Comparison of ENCODE assay signal across 9 cellular contexts in genomic region chr6:151440930-151441329, GRCh38. TPM values are rescaled to one million over a fixed set of nuclear protein-coding genes. Genes with fewer than 3 reads are reported as not detected.
DNase-seq lines count a peak whose midpoint lies in the region; ATAC-seq, FAIRE-seq and TF ChIP-seq lines count a peak whose summit lies in the region.
"Had no signal": no experiment of that assay in that cellular context is flagged by ENCODE, and none has a peak within 500 bp of the region (broad histone marks: within the 10 kb centered on the region; RNA-seq: fewer than 3 reads in every experiment).

No MANE protein-coding gene starts in this region.

- dilution Hi-C loops in mammary epithelial cell (cut with HindIII; ENCODE audit: low sequenced_read_pairs) = no loop called here

- H3K4me2 ChIP-seq in mammary epithelial cell (ENCODE audit: insufficient read depth, low read depth, low read length) = no peak overlapping the region

- intact Hi-C loops in MCF 10A (cut with micrococcal nuclease) = loop anchor here (2.0 kb wide), 1 partner anchor 36 kb away; no protein-coding TSS in a partner anchor
- intact Hi-C loops in mammary epithelial cell (cut with micrococcal nuclease) = loop anchor here (1.0 kb wide), 1 partner anchor 35 kb away; no protein-coding TSS in a partner anchor
- intact Hi-C loops in thyroid gland (cut with DNase I) = no loop called here

- peaks cover 32% of the 10 kb centered on the region for H3K36me3 Mint-ChIP-seq in MCF 10A (ENCODE audit: insufficient read depth, unreplicated experiment)

- H3K4me1 ChIP-seq in mammary epithelial cell (ENCODE audit: insufficient read depth, low read length) = peaks cover 21% of the 10 kb centered on the region
- peaks cover 31 to 55% of the 10 kb centered on the region in 2 donors for H3K4me1 ChIP-seq in thyroid gland

- WGBS in mammary epithelial cell (ENCODE audit: low coverage, missing lambda C conversion rate) = 57% methylated on average over 2 of the region's 2 CpGs
- WGBS in thyroid gland, 2 donors = 59 to 81% methylated on average over 2 of the region's 2 CpGs

- H3K27ac ChIP-seq in mammary epithelial cell (ENCODE audit: insufficient read depth, low read depth, low read length) = no peak overlapping the region
- peak overlapping the region in 1 of 3 donors; percentile 31 for H3K27ac ChIP-seq in thyroid gland

- H3K4me3 Mint-ChIP-seq in MCF 10A (ENCODE audit: unreplicated experiment) = no peak overlapping the region
- H3K4me3 Mint-ChIP-seq: activated B cell treated with CpG ODN at 0.5 μM for 24 hours had no signal

- POLR2A ChIA-PET in MCF 10A (lab: Yijun Ruan, JAX) = interaction anchor here (2.9 kb wide), 1 partner anchor 11 kb away, joined by 17 read pairs; the partner anchor contains the start of gene RMND1

- peaks cover 23% of the 10 kb centered on the region for H3K4me1 Mint-ChIP-seq in MCF 10A (ENCODE audit: insufficient read depth, unreplicated experiment)

- no peak overlapping the region for H3K4me3 ChIP-seq in mammary epithelial cell (replicated peaks in 1 of 3; ENCODE audit: insufficient read depth in 1 of 3, low read depth in 2 of 3, low read length in 3 of 3)
- no peak overlapping the region for H3K4me3 ChIP-seq in thyroid gland (replicated peaks in 1 of 3)

- H3K9me3 ChIP-seq in mammary epithelial cell (replicated peaks; ENCODE audit: insufficient read depth, low read length) (no peaks in the 10 kb centered on the region), thyroid gland (no peaks in the 10 kb centered on the region)

- H3K36me3 ChIP-seq in mammary epithelial cell (ENCODE audit: insufficient read depth, low read length) = peaks cover 11% of the 10 kb centered on the region
- H3K36me3 ChIP-seq in thyroid gland = no peaks in the 10 kb centered on the region

- CTCF ChIA-PET in MCF 10A (lab: Yijun Ruan, JAX) (interaction anchor here (0.6 to 1.7 kb wide), 4 partner anchors 17 to 940 kb away, joined by 3 to 6 read pairs (median 4); no protein-coding TSS in a partner anchor), mammary epithelial cell (lab: Charles Lee; ENCODE audit: low non-redundant PET) (interaction anchor here (0.7 kb wide), 1 partner anchor 35 kb away, joined by 3 read pairs; no protein-coding TSS in a partner anchor)

- no peaks in the 10 kb centered on the region for H4K20me1 ChIP-seq in mammary epithelial cell (ENCODE audit: insufficient read depth, low read length)

- no peak overlapping the region for H3K27ac Mint-ChIP-seq in MCF 10A (ENCODE audit: low read depth, unreplicated experiment)
- H3K27ac Mint-ChIP-seq: activated B cell treated with CpG ODN at 0.5 μM for 24 hours had no signal

- in situ Hi-C loops in mammary epithelial cell (cut with MboI; ENCODE audit: low sequenced_read_pairs in 2 of 2) = loop anchor here in 1 of 2 donors (25.0 kb wide), 1 partner anchor 821 kb away; no protein-coding TSS in a partner anchor

- H3K9me3 Mint-ChIP-seq in MCF 10A (ENCODE audit: unreplicated experiment) = no peaks in the 10 kb centered on the region
- H3K9me3 Mint-ChIP-seq: activated B cell treated with CpG ODN at 0.5 μM for 24 hours had no signal

- ATAC-seq in HG03432 (IDR thresholded peaks at IDR 0.05; ENCODE audit: unreplicated experiment) (peak; percentile 26), HG03175 (IDR thresholded peaks at IDR 0.05; ENCODE audit: unreplicated experiment) (no peak)

- no peaks in the 10 kb centered on the region for H3K27me3 Mint-ChIP-seq in MCF 10A (ENCODE audit: insufficient read depth, unreplicated experiment)
- H3K27me3 Mint-ChIP-seq: activated B cell treated with CpG ODN at 0.5 μM for 24 hours had no signal

- no peak overlapping the region for H2AFZ ChIP-seq in mammary epithelial cell (ENCODE audit: low read depth, low read length)

- DNase-seq in MCF 10A (ENCODE audit: unreplicated experiment) = no peak
- no peak for DNase-seq in mammary epithelial cell
- no peak for DNase-seq in thyroid gland
- DNase-seq in occipital lobe (lab: John Stamatoyannopoulos, UW) = no peak
- no peak for DNase-seq in COLO829 (ENCODE audit: low spot score)
- DNase-seq: activated B cell treated with CpG ODN at 0.5 μM for 24 hours had no signal

- BruUV-seq in MCF 10A (replicated peaks; lab: Mats Ljungman, UMichigan) = no TSS peak
- no TSS peak for BruUV-seq in mammary epithelial cell (replicated peaks; lab: Mats Ljungman, UMichigan)

- peak; percentile 77 for FAIRE-seq in endometrium (lab: Jason Lieb, UNC)

- TF ChIP-seq POLR2A in thyroid gland (IDR thresholded peaks at IDR 0.05) = no peak

- H3K27me3 ChIP-seq in mammary epithelial cell (ENCODE audit: insufficient read depth, low read length) (no peaks in the 10 kb centered on the region), thyroid gland (no peaks in the 10 kb centered on the region)

- H3K79me2 ChIP-seq in mammary epithelial cell (ENCODE audit: insufficient read depth, low read length) = peaks cover 90% of the 10 kb centered on the region

- no peak overlapping the region for H3K9ac ChIP-seq in mammary epithelial cell (ENCODE audit: insufficient read depth, low read length)

- TF ChIP-seq CTCF in MCF 10A (IDR thresholded peaks at IDR 0.05; ENCODE audit: unreplicated experiment) (peak; percentile 43), mammary epithelial cell (conservative IDR thresholded peaks at IDR 0.05 in 1 of 2, IDR thresholded peaks at IDR 0.05 in 1 of 2; ENCODE audit: extremely low read depth in 1 of 2, insufficient read depth in 1 of 2, low read depth in 1 of 2, low read length in 2 of 2) (peak in 1 of 2 donors; percentile 36), thyroid gland (IDR thresholded peaks at IDR 0.05) (peak in 4 of 6 experiments; percentile 24 to 55 (median 52))

RNA-seq across cellular contexts. Expression of gene RMND1, which starts 11.0 kb away (rescaled TPM):
- 32.9 and 37.6 TPM in 2 replicates for total RNA-seq in MCF 10A (2022)
- total RNA-seq in mammary epithelial cell = 10 to 100 TPM; 15.7 to 26.7 TPM
- 13.3 TPM for polyA plus RNA-seq in mammary epithelial cell
- 3.8 TPM for polyA minus RNA-seq in mammary epithelial cell
- total RNA-seq in thyroid gland = 10 to 100 TPM; 30.2 to 48.5 (median 43.4) TPM
- total RNA-seq in occipital lobe = 33.7 TPM

RNA-seq across cellular contexts. Expression of gene ZBTB2, which starts 49.6 kb away (rescaled TPM):
- total RNA-seq in MCF 10A (2022) = 10.7 and 15.6 TPM in 2 replicates
- total RNA-seq in mammary epithelial cell = 10 to 100 TPM in 1 of 2 donors, 1 to 10 TPM in 1; 5.0 to 16.1 TPM
- 14.6 TPM for polyA plus RNA-seq in mammary epithelial cell
- 22.4 TPM for polyA minus RNA-seq in mammary epithelial cell
- total RNA-seq in thyroid gland = 10 to 100 TPM; 17.9 to 27.2 (median 25.9) TPM
- 10.3 TPM for total RNA-seq in occipital lobe

RNA-seq across cellular contexts. Expression of gene CCDC170, which starts 52.9 kb away (rescaled TPM):
- total RNA-seq in MCF 10A (2022) (not detected in 2 replicates), mammary epithelial cell (not detected), thyroid gland (1 to 10 TPM; 3.4 to 6.9 (median 4.2) TPM), occipital lobe (0.47 TPM)
- polyA plus RNA-seq in mammary epithelial cell = 0.05 TPM
- not detected for polyA minus RNA-seq in mammary epithelial cell
- total RNA-seq: activated B cell treated with CpG ODN at 0.5 μM for 24 hours had no signal
